In the genomic region with DNA sequence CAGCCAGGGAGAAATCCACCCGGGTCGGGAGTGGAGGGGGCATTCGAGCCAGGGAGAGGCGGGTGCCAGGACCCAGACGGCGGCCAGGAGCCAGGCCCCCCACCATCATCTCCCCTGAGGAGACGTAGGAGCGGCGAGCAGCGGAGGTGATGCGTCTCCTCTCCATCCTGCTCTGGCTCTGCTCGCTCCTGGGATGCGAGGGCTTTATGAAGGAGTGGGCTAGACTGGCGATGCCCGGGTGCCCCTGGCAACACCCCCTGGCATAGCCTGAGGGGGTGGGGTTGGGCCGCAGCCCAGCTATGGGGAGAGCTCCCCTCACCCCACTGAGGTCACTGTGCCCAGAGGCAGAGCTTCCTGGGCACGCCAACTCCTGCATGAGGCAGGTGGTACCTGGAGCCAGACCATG, we compare ENCODE assay signal across 13 cellular contexts. TPM values are rescaled to one million over a fixed set of nuclear protein-coding genes. Genes with fewer than 3 reads are reported as not detected.
A peak's percentile ranks its signal among the peaks of the same experiment; 100 is the strongest.
DNase-seq lines count a peak whose midpoint lies in the region.
"Had no signal": no experiment of that assay in that cellular context is flagged by ENCODE, and none has a peak within 500 bp of the region (broad histone marks: within the 10 kb centered on the region; RNA-seq: fewer than 3 reads in every experiment).

A gene (minus strand): TSS at position 180 of the 406 bp plus-strand sequence. CDS start 14 bp downstream, at position 166.

- H3K4me1 ChIP-seq in stomach smooth muscle (ENCODE audit: control insufficient read depth, insufficient read depth, low read length), result peaks cover 36% of the 10 kb centered on the region

- H3K36me3 ChIP-seq in stomach smooth muscle (ENCODE audit: control insufficient read depth in 2 of 2, insufficient read depth in 2 of 2, low read length in 2 of 2) (no peaks in the 10 kb centered on the region), MG63 (no peaks in the 10 kb centered on the region)

- H3K9ac ChIP-seq in stomach smooth muscle (ENCODE audit: low read length in 2 of 2), result peak within 1 kb of the TSS; percentile 21 to 26

- H3K9me3 ChIP-seq in stomach smooth muscle (ENCODE audit: control insufficient read depth in 2 of 2, low read length in 2 of 2) (no peaks in the 10 kb centered on the region), MG63 (no peaks in the 10 kb centered on the region)

- H3K27me3 ChIP-seq in stomach smooth muscle (ENCODE audit: control insufficient read depth in 1 of 2, insufficient read depth in 2 of 2, low read length in 2 of 2) (peaks cover 4 to 5% of the 10 kb centered on the region in 2 donors), MG63 (no peaks in the 10 kb centered on the region)

- DNase-seq in Daoy (ENCODE audit: low read depth), result peak; percentile 3
- peak; percentile 38 for DNase-seq in cerebellum (ENCODE audit: low spot score)
- peak; percentile 71 for DNase-seq in midbrain (lab: John Stamatoyannopoulos, UW)
- DNase-seq in MG63, result no peak
- DNase-seq in NK-92 (lab: John Stamatoyannopoulos, UW; ENCODE audit: unreplicated experiment), result no peak
- DNase-seq in NCI-H2227 (lab: John Stamatoyannopoulos, UW; ENCODE audit: unreplicated experiment), result no peak
- DNase-seq in NCI-H2029 (lab: John Stamatoyannopoulos, UW), result no peak
- DNase-seq: Kasumi-1, NCI-H1436 treated with DMSO at 0.1 percent for 48 hours, NCI-H524, small intestine had no signal

- H3K27ac ChIP-seq in stomach smooth muscle (ENCODE audit: low read length), result peak within 1 kb of the TSS; percentile 71

- no peak within 1 kb of the TSS for H3K4me3 ChIP-seq in stomach smooth muscle (ENCODE audit: low read length in 2 of 2)
- no peak within 1 kb of the TSS for H3K4me3 ChIP-seq in MG63

RNA-seq across cellular contexts. Expression of the gene that starts here (rescaled TPM):
- 2.4 TPM in 1 of 2 replicates, not detected in the other for total RNA-seq in Daoy (2014; rRNA removed; shearing (Covaris generic))
- total RNA-seq in cerebellum, result 318 TPM
- 5.0 TPM in 1 of 2 replicates, not detected in the other for total RNA-seq in MG63 (2014; rRNA removed; shearing (Covaris generic); ENCODE audit: low replicate concordance)
- total RNA-seq: naive thymus-derived CD8-positive, alpha-beta T cell had no signal

Comparison
In these comparisons a context has a peak if more than half of its experiments do, and no peak if none do; other contexts are left out.
1. RNA of the gene that starts here (total RNA-seq): 318 TPM in cerebellum (single experiment); 5.0 TPM in MG63 and 2.4 TPM in Daoy; every median in the first group is over 10 times any median in the second.
2. DNase-seq: peak in Daoy (single experiment), cerebellum (single experiment) and midbrain (single experiment); none in MG63 (single experiment), NK-92 (single experiment), NCI-H2227 (single experiment) and NCI-H2029 (single experiment).